9 cellular contexts compared by ENCODE assay signal in genomic region chr11:76653674-76654309, GRCh38. TPM values are rescaled to one million over a fixed set of nuclear protein-coding genes. Genes with fewer than 3 reads are reported as not detected.
DNase-seq lines count a peak whose midpoint lies in the region; ATAC-seq and TF ChIP-seq lines count a peak whose summit lies in the region.
"Had no signal": no experiment of that assay in that cellular context is flagged by ENCODE, and none has a peak within 500 bp of the region (broad histone marks: within the 10 kb centered on the region; RNA-seq: fewer than 3 reads in every experiment).

No MANE protein-coding gene starts in this region.

- H3K4me1 ChIP-seq in mesodermal cell (ENCODE audit: control insufficient read depth, insufficient read depth, low read length, poor library complexity, severe bottlenecking), result peaks cover 32% of the 10 kb centered on the region
- H3K4me1 ChIP-seq in thoracic aorta (ENCODE audit: control insufficient read depth in 1 of 2, low read depth in 2 of 2), result peaks cover 51 to 73% of the 10 kb centered on the region in 2 donors

- peak overlapping the region; percentile 46 for H3K27ac ChIP-seq in mesodermal cell (ENCODE audit: low read depth, low read length, severe bottlenecking)
- H3K27ac ChIP-seq in thoracic aorta, result peak overlapping the region; percentile 82 to 84

- peak overlapping the region; percentile 44 for H3K27ac Mint-ChIP-seq in endothelial cell (ENCODE audit: unreplicated experiment)

- 89 to 90% methylated on average over 6 of the region's 11 CpGs for WGBS in mesodermal cell (ENCODE audit: insufficient coverage in 2 of 2), 2 experiments

- DNase-seq in NCI-H446 treated with DMSO at 0.1 percent for 48 hours (lab: John Stamatoyannopoulos, UW), result peak; percentile 83
- DNase-seq in endothelial cell (ENCODE audit: low spot score), result no peak
- no peak for DNase-seq in thoracic aorta (ENCODE audit: low spot score)
- DNase-seq in MV-4-11 (lab: John Stamatoyannopoulos, UW), result no peak
- no peak for DNase-seq in islet precursor cell
- DNase-seq: NCI-H1436 had no signal

- H3K36me3 ChIP-seq in mesodermal cell (ENCODE audit: control insufficient read depth, insufficient read depth, low read length) (peaks cover 18% of the 10 kb centered on the region), thoracic aorta (peaks cover 7% of the 10 kb centered on the region)

- no peaks in the 10 kb centered on the region for H3K9me3 ChIP-seq in mesodermal cell (ENCODE audit: control insufficient read depth, low read length)
- H3K9me3 ChIP-seq in thoracic aorta, result no peaks in the 10 kb centered on the region

- no peak overlapping the region for H3K4me3 Mint-ChIP-seq in endothelial cell (ENCODE audit: unreplicated experiment)

- no peaks in the 10 kb centered on the region for H3K9me3 Mint-ChIP-seq in endothelial cell (ENCODE audit: unreplicated experiment)

- TF ChIP-seq CTCF in endothelial cell (IDR thresholded peaks at IDR 0.05; ENCODE audit: unreplicated experiment) (no peak), thoracic aorta (IDR thresholded peaks at IDR 0.05) (no peak)

- H3K27me3 ChIP-seq in thoracic aorta (replicated peaks; ENCODE audit: insufficient read depth), result no peaks in the 10 kb centered on the region

- H3K4me3 ChIP-seq in mesodermal cell (ENCODE audit: extremely low read depth, insufficient read depth, low read length, poor library complexity, severe bottlenecking), result no peak overlapping the region
- peak overlapping the region; percentile 44 for H3K4me3 ChIP-seq in thoracic aorta
- H3K4me3 ChIP-seq: dorsolateral prefrontal cortex had no signal

- H3K27me3 Mint-ChIP-seq in endothelial cell (ENCODE audit: unreplicated experiment), result peaks cover 15% of the 10 kb centered on the region

- peaks cover 26% of the 10 kb centered on the region for H3K4me1 Mint-ChIP-seq in endothelial cell (ENCODE audit: unreplicated experiment)

- ATAC-seq in thoracic aorta (ENCODE audit: insufficient number of reproducible peaks, low FRiP score, low read depth) (peak; percentile 44), GM18907 (IDR thresholded peaks at IDR 0.05; ENCODE audit: unreplicated experiment) (no peak)

- peaks cover 12% of the 10 kb centered on the region for H3K36me3 Mint-ChIP-seq in endothelial cell (ENCODE audit: low read depth, unreplicated experiment)

RNA-seq across cellular contexts. Expression of gene LRRC32, which starts 16.8 kb away (rescaled TPM):
- 22.0 TPM for total RNA-seq in endothelial cell (ENCODE audit: unreplicated experiment)
- polyA plus RNA-seq in mesodermal cell (2013, experiment 1 of 2), result 96.7 TPM
- polyA plus RNA-seq in mesodermal cell (2013, experiment 2 of 2), result 105 TPM
- total RNA-seq in thoracic aorta, result 100 to 1,000 TPM; 133 to 214 TPM
